ENCODE assay signal across 8 cellular contexts in the genomic region with DNA sequence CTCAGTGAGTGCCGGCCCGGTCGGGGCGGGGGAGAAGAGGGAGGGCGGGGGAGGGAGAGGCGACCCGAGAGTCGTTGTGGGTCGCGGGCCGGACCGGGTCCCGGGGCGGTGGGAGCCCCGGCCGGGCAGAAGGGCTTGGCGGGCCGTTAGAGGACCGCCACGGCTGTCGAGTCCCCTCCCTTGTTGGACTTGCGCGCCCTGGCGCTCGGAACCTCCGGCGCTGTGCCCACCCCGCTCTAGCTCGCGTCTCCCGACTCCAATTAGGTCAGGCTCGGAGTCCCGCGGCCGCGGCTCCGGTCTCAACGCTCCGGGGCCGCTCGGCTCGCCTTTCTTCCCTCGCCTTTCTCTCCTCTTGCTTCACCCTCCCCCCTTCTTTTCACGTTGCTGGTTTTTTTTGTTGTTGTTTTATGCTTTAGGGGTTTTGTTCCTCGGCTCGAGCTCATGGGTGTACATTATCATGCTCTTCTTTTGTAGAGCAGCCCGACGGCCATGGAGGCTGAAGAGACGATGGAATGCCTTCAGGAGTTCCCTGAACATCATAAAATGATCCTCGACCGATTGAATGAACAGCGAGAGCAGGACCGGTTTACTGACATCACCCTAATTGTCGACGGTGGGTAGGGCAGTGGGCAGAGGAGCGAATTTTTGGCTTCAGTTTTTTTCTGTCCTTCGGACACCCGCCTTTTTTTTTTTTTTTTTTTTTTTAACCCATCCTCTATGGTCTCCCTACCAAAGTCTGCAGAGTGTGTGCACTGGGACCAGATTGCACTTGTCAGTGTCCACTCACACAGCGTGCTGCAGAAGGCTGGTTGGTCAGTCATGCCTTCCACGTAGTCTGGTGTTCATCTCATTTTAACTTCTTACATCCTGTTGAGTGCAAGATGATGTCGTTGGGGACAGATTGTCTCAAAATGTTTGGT. TPM values are rescaled to one million over a fixed set of nuclear protein-coding genes. Genes with fewer than 3 reads are reported as not detected.
DNase-seq lines count a peak whose midpoint lies in the region; ATAC-seq and TF ChIP-seq lines count a peak whose summit lies in the region.

No MANE protein-coding gene starts in this region.

- no peaks in the 10 kb centered on the region for H3K9me3 Mint-ChIP-seq in activated CD4-positive, alpha-beta T cell treated with anti-CD3 and anti-CD28 coated beads, Interleukin-2, amount 10 ng/mL, durations not matched to agents 7 days and 5 days
- H3K9me3 Mint-ChIP-seq in effector memory CD8-positive, alpha-beta T cell: no peaks in the 10 kb centered on the region

- H3K4me3 ChIP-seq in HUES48 (ENCODE audit: low read depth, low read length) (peak overlapping the region; percentile 99), mesendoderm (ENCODE audit: low read length) (peak overlapping the region; percentile 57), upper lobe of right lung (peak overlapping the region; percentile 81)

- no peak overlapping the region for H3K4ac ChIP-seq in mesendoderm (ENCODE audit: low read depth, low read length)

- no peak for TF ChIP-seq CTCF in upper lobe of right lung (IDR thresholded peaks at IDR 0.05)

- H2BK15ac ChIP-seq in mesendoderm (replicated peaks; ENCODE audit: low read depth): no peak overlapping the region

- peak overlapping the region; percentile 95 for H3K27ac Mint-ChIP-seq in activated CD4-positive, alpha-beta T cell treated with anti-CD3 and anti-CD28 coated beads, Interleukin-2, amount 10 ng/mL, durations not matched to agents 7 days and 5 days
- peak overlapping the region; percentile 92 to 94 for H3K27ac Mint-ChIP-seq in effector memory CD8-positive, alpha-beta T cell

- peak overlapping the region; percentile 82 for H3K56ac ChIP-seq in mesendoderm (ENCODE audit: low read length)

- intact Hi-C loops in upper lobe of right lung (cut with DNase I): no loop called here

- POLR2A ChIA-PET in activated CD4-positive, alpha-beta T cell treated with anti-CD3 and anti-CD28 coated beads, Interleukin-2, amount 10 ng/mL, durations not matched to agents 7 days and 5 days (lab: Charles Lee): interaction anchor here (0.5 to 1.6 kb wide), 12 partner anchors 11 to 362 kb away, joined by 3 to 13 read pairs (median 4); a partner anchor contains a TSS

- peaks cover 42% of the 10 kb centered on the region for H3K36me3 Mint-ChIP-seq in activated CD4-positive, alpha-beta T cell treated with anti-CD3 and anti-CD28 coated beads, Interleukin-2, amount 10 ng/mL, durations not matched to agents 7 days and 5 days (ENCODE audit: low read depth)
- H3K36me3 Mint-ChIP-seq in effector memory CD8-positive, alpha-beta T cell (ENCODE audit: insufficient read depth): peaks cover 53% of the 10 kb centered on the region

- H3K18ac ChIP-seq in mesendoderm (ENCODE audit: low read length): peak overlapping the region; percentile 82

- H2BK120ac ChIP-seq in mesendoderm (ENCODE audit: low read depth, low read length): no peak overlapping the region

- H2AK5ac ChIP-seq in mesendoderm (ENCODE audit: low read length): no peak overlapping the region

- no peaks in the 10 kb centered on the region for H3K9me3 ChIP-seq in HUES48 (ENCODE audit: control insufficient read depth, insufficient read depth, low read length)
- no peaks in the 10 kb centered on the region for H3K9me3 ChIP-seq in upper lobe of right lung

- peaks cover 38% of the 10 kb centered on the region for H3K36me3 ChIP-seq in HUES48 (ENCODE audit: control insufficient read depth, insufficient read depth, low read length)
- H3K36me3 ChIP-seq in mesendoderm (ENCODE audit: control insufficient read depth, insufficient read depth, low read length): peaks cover 2% of the 10 kb centered on the region
- peaks cover 39% of the 10 kb centered on the region for H3K36me3 ChIP-seq in upper lobe of right lung

- H3K4me1 Mint-ChIP-seq in activated CD4-positive, alpha-beta T cell treated with anti-CD3 and anti-CD28 coated beads, Interleukin-2, amount 10 ng/mL, durations not matched to agents 7 days and 5 days: peaks cover 54% of the 10 kb centered on the region
- peaks cover 22 to 23% of the 10 kb centered on the region in 2 donors for H3K4me1 Mint-ChIP-seq in effector memory CD8-positive, alpha-beta T cell (ENCODE audit: low read depth in 2 of 2)

- peak overlapping the region; percentile 91 for H3K9ac ChIP-seq in HUES48 (ENCODE audit: low read depth, low read length)
- H3K9ac ChIP-seq in mesendoderm (ENCODE audit: low read length): peak overlapping the region; percentile 75

- CTCF ChIA-PET in activated CD4-positive, alpha-beta T cell treated with anti-CD3 and anti-CD28 coated beads, Interleukin-2, amount 10 ng/mL, durations not matched to agents 7 days and 5 days (lab: Charles Lee): interaction anchor here (0.6 to 16.2 kb wide), 12 partner anchors 10 to 363 kb away, joined by 3 to 166 read pairs (median 4); a partner anchor contains a TSS

- no peak overlapping the region for H3K23ac ChIP-seq in mesendoderm (ENCODE audit: low read length)

- peak; percentile 15 for DNase-seq in activated CD4-positive, alpha-beta T cell treated with anti-CD3 and anti-CD28 coated beads, Interleukin-2, amount 10 ng/mL, durations not matched to agents 7 days and 5 days
- no peak for DNase-seq in activated CD4-positive, alpha-beta T cell treated with anti-CD3 and anti-CD28 coated beads for 48 hours
- DNase-seq in SHP77 (lab: John Stamatoyannopoulos, UW): peak; percentile 55 to 83
- DNase-seq in effector memory CD8-positive, alpha-beta T cell: peak in 2 of 3 experiments; percentile 4 to 51
- peak; percentile 27 for DNase-seq in mesendoderm
- DNase-seq in upper lobe of right lung: no peak

- H3K27me3 ChIP-seq in HUES48 (ENCODE audit: control insufficient read depth, insufficient read depth, low read length): no peaks in the 10 kb centered on the region
- no peaks in the 10 kb centered on the region for H3K27me3 ChIP-seq in mesendoderm (ENCODE audit: insufficient read depth, low read length, poor library complexity)
- no peaks in the 10 kb centered on the region for H3K27me3 ChIP-seq in upper lobe of right lung

- no peak overlapping the region for H4K8ac ChIP-seq in mesendoderm (ENCODE audit: low read depth, low read length)

- H2BK5ac ChIP-seq in mesendoderm (ENCODE audit: low read length): no peak overlapping the region

- H4K5ac ChIP-seq in mesendoderm (ENCODE audit: low read length): no peak overlapping the region

- peaks cover 39% of the 10 kb centered on the region for H3K79me2 ChIP-seq in mesendoderm (ENCODE audit: control insufficient read depth, insufficient read depth, low read length)

- ATAC-seq in GM21529 (IDR thresholded peaks at IDR 0.05; ENCODE audit: unreplicated experiment) (peak; percentile 40), upper lobe of right lung (peak; percentile 64)
- ATAC-seq in effector memory CD8-positive, alpha-beta T cell (replicated peaks): peak; percentile 38

- H3K4me2 ChIP-seq in mesendoderm (ENCODE audit: low read length): peak overlapping the region; percentile 63

- H3K27ac ChIP-seq in HUES48 (ENCODE audit: low read depth, low read length) (peak overlapping the region; percentile 95), mesendoderm (ENCODE audit: low read depth, low read length) (peak overlapping the region; percentile 54), upper lobe of right lung (peak overlapping the region; percentile 94)

- H3K27me3 Mint-ChIP-seq in activated CD4-positive, alpha-beta T cell treated with anti-CD3 and anti-CD28 coated beads, Interleukin-2, amount 10 ng/mL, durations not matched to agents 7 days and 5 days: no peaks in the 10 kb centered on the region
- no peaks in the 10 kb centered on the region for H3K27me3 Mint-ChIP-seq in effector memory CD8-positive, alpha-beta T cell

- peaks cover 5% of the 10 kb centered on the region for H3K79me1 ChIP-seq in mesendoderm (ENCODE audit: low read length)

- no CpG with 5 or more reads among the region's 61 CpGs for WGBS in mesendoderm (ENCODE audit: extremely low coverage, insufficient coverage, low lambda C conversion rate)

- peak overlapping the region; percentile 91 for H3K4me3 Mint-ChIP-seq in activated CD4-positive, alpha-beta T cell treated with anti-CD3 and anti-CD28 coated beads, Interleukin-2, amount 10 ng/mL, durations not matched to agents 7 days and 5 days
- peak overlapping the region; percentile 82 to 86 for H3K4me3 Mint-ChIP-seq in effector memory CD8-positive, alpha-beta T cell

- H3K4me1 ChIP-seq in HUES48 (ENCODE audit: control insufficient read depth, insufficient read depth, low read length) (peaks cover 5% of the 10 kb centered on the region; the same call in 1 of the 2 replicates), mesendoderm (ENCODE audit: control insufficient read depth, low read depth, low read length) (peaks cover 2% of the 10 kb centered on the region), upper lobe of right lung (peaks cover 18% of the 10 kb centered on the region)

RNA-seq across cellular contexts. Expression of a gene that starts 1.1 kb away (rescaled TPM):
- 10 to 100 TPM; 48.4 to 50.8 TPM for total RNA-seq in activated CD4-positive, alpha-beta T cell treated with anti-CD3 and anti-CD28 coated beads, Interleukin-2, amount 10 ng/mL, durations not matched to agents 7 days and 5 days
- polyA plus RNA-seq in mesendoderm (2013, experiment 1 of 2): 52.1 TPM
- 53.8 TPM for polyA plus RNA-seq in mesendoderm (2013, experiment 2 of 2)
- 26.9 TPM for total RNA-seq in upper lobe of right lung

Comparison
In these comparisons a context has a peak if more than half of its experiments do, and no peak if none do; other contexts are left out.
1. DNase-seq: peak in activated CD4-positive, alpha-beta T cell treated with anti-CD3 and anti-CD28 coated beads, Interleukin-2, amount 10 ng/mL, durations not matched to agents 7 days and 5 days (single experiment), SHP77 (2 of 2), effector memory CD8-positive, alpha-beta T cell (2 of 3) and mesendoderm (single experiment); none in activated CD4-positive, alpha-beta T cell treated with anti-CD3 and anti-CD28 coated beads for 48 hours (single experiment) and upper lobe of right lung (single experiment).
2. Peak in every context shown above with its lines, with median percentiles within 50 percentile points of each other: ATAC-seq, H3K27ac ChIP-seq and H3K4me3 ChIP-seq.